In genomic region chr5:4411664-4412063, GRCh38 we compare ENCODE assay signal across 22 cellular contexts.
"Had no signal": no experiment of that assay in that cellular context is flagged by ENCODE, and none has a peak within 500 bp of the region (broad histone marks: within the 10 kb centered on the region; RNA-seq: fewer than 3 reads in every experiment).

No MANE protein-coding gene starts in this region.

- DNase-seq: effector memory CD8-positive, alpha-beta T cell; esophagus squamous epithelium; foreskin fibroblast; head of caudate nucleus; kidney; left cardiac atrium; left ventricle myocardium inferior; lower lobe of right lung; mesenchymal stem cell; naive thymus-derived CD4-positive, alpha-beta T cell; nephron progenitor cell; posterior cingulate gyrus; stimulated activated CD4-positive, alpha-beta T cell treated with anti-CD3 and anti-CD28 coated beads, Interleukin-2, amount 100 ng/mL, for 24 hours; stimulated activated CD4-positive, alpha-beta T cell treated with anti-CD3 and anti-CD28 coated beads, Interleukin-4, amount 100 ng/mL, for 4 hours; stimulated activated naive CD4-positive, alpha-beta T cell; stomach; substantia nigra had no signal

- H3K4me1 ChIP-seq: esophagus squamous epithelium, gastroesophageal sphincter, left ventricle myocardium inferior, lower lobe of right lung, stomach had no signal

- H3K36me3 Mint-ChIP-seq: naive thymus-derived CD4-positive, alpha-beta T cell had no signal

- H3K27me3 Mint-ChIP-seq: dendritic cell treated with granulocyte-macrophage colony-stimulating factor and Interleukin-4, amounts not matched to agents 40 ng/mL and 50 ng/mL, for 4 days; effector memory CD8-positive, alpha-beta T cell; naive thymus-derived CD4-positive, alpha-beta T cell had no signal

- H3K36me3 ChIP-seq: esophagus squamous epithelium, gastroesophageal sphincter, left ventricle myocardium inferior, lower lobe of right lung, neutrophil, stomach had no signal

- H3K4me2 ChIP-seq: hepatocyte had no signal

- H3K4me3 ChIP-seq: esophagus squamous epithelium, gastroesophageal sphincter, hepatocyte, left ventricle myocardium inferior, lower lobe of right lung, stomach had no signal

- H3K9me3 ChIP-seq: esophagus squamous epithelium, gastroesophageal sphincter, left ventricle myocardium inferior, lower lobe of right lung, neutrophil had no signal

- H3K79me2 ChIP-seq: hepatocyte had no signal

- H3K27me3 ChIP-seq: esophagus squamous epithelium, hepatocyte, neutrophil, stomach had no signal

- H3K4me3 Mint-ChIP-seq: dendritic cell treated with granulocyte-macrophage colony-stimulating factor and Interleukin-4, amounts not matched to agents 40 ng/mL and 50 ng/mL, for 4 days; effector memory CD8-positive, alpha-beta T cell; naive thymus-derived CD4-positive, alpha-beta T cell; nephron progenitor cell had no signal

- H3K27ac ChIP-seq: esophagus squamous epithelium, gastroesophageal sphincter, hepatocyte, left ventricle myocardium inferior, lower lobe of right lung, neutrophil, stomach had no signal

- H3K9me3 Mint-ChIP-seq: dendritic cell treated with granulocyte-macrophage colony-stimulating factor and Interleukin-4, amounts not matched to agents 40 ng/mL and 50 ng/mL, for 4 days; nephron progenitor cell had no signal

- H2AFZ ChIP-seq: hepatocyte had no signal

- H3K27ac Mint-ChIP-seq: dendritic cell treated with granulocyte-macrophage colony-stimulating factor and Interleukin-4, amounts not matched to agents 40 ng/mL and 50 ng/mL, for 4 days; effector memory CD8-positive, alpha-beta T cell; naive thymus-derived CD4-positive, alpha-beta T cell; nephron progenitor cell had no signal

- FAIRE-seq: colon, kidney had no signal

- H3K4me1 Mint-ChIP-seq: naive thymus-derived CD4-positive, alpha-beta T cell had no signal
